ENCODE assay signal across 10 cellular contexts in the genomic region with DNA sequence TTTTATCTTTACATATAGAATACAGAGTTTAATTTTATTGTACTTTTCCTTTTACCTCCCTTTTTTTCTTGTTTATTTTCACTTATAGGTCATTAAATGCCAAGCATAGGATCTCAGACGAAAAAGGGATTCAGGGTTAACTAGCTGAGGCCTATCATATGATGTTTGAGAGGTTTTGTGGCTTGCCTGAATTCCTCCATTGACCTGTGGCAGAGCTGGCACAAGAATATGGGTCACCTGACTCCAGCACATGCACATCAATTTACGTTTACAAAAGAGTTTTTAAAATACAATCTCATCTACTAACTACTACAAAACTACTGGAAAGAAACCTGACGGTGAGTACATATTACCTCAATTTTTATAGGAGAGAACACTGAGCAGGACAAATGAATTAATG.
"Had no signal": no experiment of that assay in that cellular context is flagged by ENCODE, and none has a peak within 500 bp of the region (broad histone marks: within the 10 kb centered on the region; RNA-seq: fewer than 3 reads in every experiment).

No MANE protein-coding gene starts in this region.

- H3K9ac ChIP-seq: GM23248 had no signal

- H3K9me3 Mint-ChIP-seq: HFFc6 had no signal

- DNase-seq: GM23248, GOT3, H7, HFFc6, KG1 had no signal

- H2AFZ ChIP-seq: GM23248 had no signal

- ATAC-seq: HCT116, HepG2, K562 had no signal

- H3K4me1 ChIP-seq: HAP-1 had no signal

- H3K36me3 ChIP-seq: HAP-1 had no signal

- H3K4me3 Mint-ChIP-seq: HFFc6 had no signal

- H3K27ac Mint-ChIP-seq: HFFc6 had no signal

- H3K27ac ChIP-seq: GM23248, HL-60 had no signal

- H3K9me3 ChIP-seq: HAP-1 had no signal

- H3K4me3 ChIP-seq: GM23248, HAP-1, K562 had no signal
